ENCODE assay signal across 8 cellular contexts in genomic region chr17:20843799-20844553, GRCh38.
DNase-seq lines count a peak whose midpoint lies in the region; ATAC-seq, FAIRE-seq and TF ChIP-seq lines count a peak whose summit lies in the region.
"Not testable (repeated sequence)": the region's sequence is repeated elsewhere in the genome, so short reads cannot be mapped to it uniquely, and the experiment has no call there.

No MANE protein-coding gene starts in this region.

- H2BK5ac ChIP-seq in H1 (ENCODE audit: low read depth, low read length), result not testable (repeated sequence)

- DNase-seq in G401 (ENCODE audit: low spot score) (peak; percentile 70), NCI-H2227 (lab: John Stamatoyannopoulos, UW; ENCODE audit: unreplicated experiment) (peak; percentile 40), WTC11 (ENCODE audit: low spot score) (peak; percentile 39), H1 (ENCODE audit: low read depth in 1 of 2, low spot score in 2 of 2) (peak in 1 of 2 experiments; percentile 69), memory B cell (ENCODE audit: low spot score in 2 of 2) (peak in 1 of 2 donors; percentile 37)
- DNase-seq in activated T-helper 2 cell treated with anti-CD3 and anti-CD28 coated beads, Interferon-gamma antibody, Interleukin-2, Interleukin-4, amounts not matched to agents 10 μg/mL and 5 μg/mL and 100 μg/mL, durations not matched to agents 14 hours and 24 hours and 36 hours (ENCODE audit: low spot score), result peak; percentile 39
- DNase-seq in stimulated activated CD4-positive, alpha-beta T cell treated with anti-CD3 and anti-CD28 coated beads, Interleukin-12 subunit alpha, Interleukin-12 subunit beta, amount 100 ng/mL, for 4 hours, result peak; percentile 49
- not testable (repeated sequence) for DNase-seq in stomach

- not testable (repeated sequence) for H3K9me3 ChIP-seq in H1 (ENCODE audit: insufficient read depth in 2 of 2, low read depth in 1 of 2, low read length in 1 of 2); stomach

- not testable (repeated sequence) for H2AFZ ChIP-seq in H1 (ENCODE audit: low read length)

- not testable (repeated sequence) for H3K27me3 ChIP-seq in H1 (replicated peaks in 1 of 4; ENCODE audit: control insufficient read depth in 3 of 4, extremely low read depth in 1 of 4, insufficient read depth in 3 of 4, low read length in 3 of 4)
- peaks cover 0 to 57% (median 42%) of the 10 kb centered on the region in 3 donors for H3K27me3 ChIP-seq in stomach

- CTCF ChIA-PET in WTC11 (lab: Charles Lee) (interaction anchor here (1.4 kb wide), 1 partner anchor 8 kb away, joined by 4 read pairs; no protein-coding TSS in a partner anchor), H1 (lab: Charles Lee; ENCODE audit: partially characterized antibody) (interaction anchor here (1.1 kb wide), 1 partner anchor 42 kb away, joined by 3 read pairs; no protein-coding TSS in a partner anchor)

- H4K91ac ChIP-seq in H1 (replicated peaks; ENCODE audit: insufficient read length, low read length), result not testable (repeated sequence)

- not testable (repeated sequence) for H3K4me1 ChIP-seq in H1 (replicated peaks in 1 of 4; ENCODE audit: control insufficient read depth in 3 of 4, insufficient read depth in 4 of 4, low read length in 3 of 4)
- H3K4me1 ChIP-seq in stomach, result peaks cover 0 to 25% (median 3%) of the 10 kb centered on the region in 4 donors

- not testable (repeated sequence) for TF ChIP-seq EP300 in H1 (IDR thresholded peaks at IDR 0.05; ENCODE audit: borderline replicate concordance in 1 of 2, low read depth in 2 of 2, low read length in 2 of 2); stomach (IDR thresholded peaks at IDR 0.05)

- H3K56ac ChIP-seq in H1 (replicated peaks; ENCODE audit: insufficient read length, low read depth, low read length), result not testable (repeated sequence)

- not testable (repeated sequence) for H3K36me3 Mint-ChIP-seq in WTC11; activated T-helper 2 cell treated with anti-CD3 and anti-CD28 coated beads, Interferon-gamma antibody, Interleukin-2, Interleukin-4, amounts not matched to agents 10 μg/mL and 5 μg/mL and 100 μg/mL, durations not matched to agents 14 hours and 24 hours and 36 hours (ENCODE audit: low read depth); memory B cell

- peak overlapping the region in 2 of 4 experiments; percentile 23 to 45; a peak in 4 of 8 replicates for H3K4me3 ChIP-seq in H1 (ENCODE audit: extremely low read depth in 1 of 4, insufficient read depth in 2 of 4, low read depth in 3 of 4, low read length in 4 of 4)
- peak overlapping the region; percentile 9 to 41 (median 28) for H3K4me3 ChIP-seq in stomach

- H4K5ac ChIP-seq in H1 (ENCODE audit: insufficient read length, low read depth, low read length), result not testable (repeated sequence)

- not testable (repeated sequence) for H3K27ac Mint-ChIP-seq in WTC11; activated T-helper 2 cell treated with anti-CD3 and anti-CD28 coated beads, Interferon-gamma antibody, Interleukin-2, Interleukin-4, amounts not matched to agents 10 μg/mL and 5 μg/mL and 100 μg/mL, durations not matched to agents 14 hours and 24 hours and 36 hours; memory B cell

- intact Hi-C loops in activated T-helper 2 cell treated with anti-CD3 and anti-CD28 coated beads, Interferon-gamma antibody, Interleukin-2, Interleukin-4, amounts not matched to agents 10 μg/mL and 5 μg/mL and 100 μg/mL, durations not matched to agents 14 hours and 24 hours and 36 hours (cut with micrococcal nuclease); stomach (cut with DNase I; ENCODE audit: low total_unique reads): not testable (repeated sequence)

- peak overlapping the region; percentile 66 for H3K4me3 Mint-ChIP-seq in WTC11
- peak overlapping the region; percentile 63 for H3K4me3 Mint-ChIP-seq in activated T-helper 2 cell treated with anti-CD3 and anti-CD28 coated beads, Interferon-gamma antibody, Interleukin-2, Interleukin-4, amounts not matched to agents 10 μg/mL and 5 μg/mL and 100 μg/mL, durations not matched to agents 14 hours and 24 hours and 36 hours (ENCODE audit: low read depth)
- peak overlapping the region; percentile 69 for H3K4me3 Mint-ChIP-seq in memory B cell

- WGBS in H1 (ENCODE audit: extremely low coverage in 1 of 2, insufficient coverage in 1 of 2, insufficient read length in 1 of 2, insufficient replicate concordance in 2 of 2, low coverage in 1 of 2, low lambda C conversion rate in 2 of 2, missing lambda C conversion rate in 1 of 2), 2 experiments, result 0% methylated on average over 10 of the region's 74 CpGs; no CpG with 5 or more reads in 1 of the 2 experiments
- whole genome bisulfite sequencing in stomach, 5 donors, result 2 to 7% (median 3%) methylated on average over 12 to 60 of the region's 74 CpGs

- not testable (repeated sequence) for H3K23ac ChIP-seq in H1 (ENCODE audit: insufficient read length)

- H3K27ac ChIP-seq in H1 (ENCODE audit: low read depth, low read length); stomach: not testable (repeated sequence)

- POLR2A ChIA-PET in WTC11 (lab: Charles Lee); H1 (lab: Charles Lee; ENCODE audit: partially characterized antibody): not testable (repeated sequence)

- H3K14ac ChIP-seq in H1 (ENCODE audit: insufficient read length), result not testable (repeated sequence)

- not testable (repeated sequence) for H2BK20ac ChIP-seq in H1 (ENCODE audit: low read length)

- H3K9me3 Mint-ChIP-seq in WTC11; activated T-helper 2 cell treated with anti-CD3 and anti-CD28 coated beads, Interferon-gamma antibody, Interleukin-2, Interleukin-4, amounts not matched to agents 10 μg/mL and 5 μg/mL and 100 μg/mL, durations not matched to agents 14 hours and 24 hours and 36 hours; memory B cell: not testable (repeated sequence)

- not testable (repeated sequence) for H3K4ac ChIP-seq in H1 (replicated peaks; ENCODE audit: insufficient read length, low read depth, low read length)

- not testable (repeated sequence) for H3K36me3 ChIP-seq in H1 (ENCODE audit: control insufficient read depth in 2 of 4, insufficient read depth in 4 of 4, low read length in 3 of 4); stomach

- not testable (repeated sequence) for H3K79me2 ChIP-seq in H1 (ENCODE audit: control insufficient read depth in 1 of 2, insufficient read depth in 2 of 2, low read length in 2 of 2)

- H2AK5ac ChIP-seq in H1 (ENCODE audit: low read depth, low read length), result not testable (repeated sequence)

- H2BK12ac ChIP-seq in H1 (ENCODE audit: low read depth, low read length), result not testable (repeated sequence)

- not testable (repeated sequence) for H3K79me1 ChIP-seq in H1 (ENCODE audit: low read depth, low read length)

- not testable (repeated sequence) for H4K8ac ChIP-seq in H1 (ENCODE audit: extremely low read depth, insufficient read depth, low read length)

- in situ Hi-C loops in G401 (cut with HindIII; ENCODE audit: low sequenced_read_pairs), result not testable (repeated sequence)

- H3K18ac ChIP-seq in H1 (ENCODE audit: extremely low read depth, low read length), result not testable (repeated sequence)

- H3K27me3 Mint-ChIP-seq in WTC11 (ENCODE audit: low read depth), result peaks cover 40% of the 10 kb centered on the region
- peaks cover 35% of the 10 kb centered on the region for H3K27me3 Mint-ChIP-seq in activated T-helper 2 cell treated with anti-CD3 and anti-CD28 coated beads, Interferon-gamma antibody, Interleukin-2, Interleukin-4, amounts not matched to agents 10 μg/mL and 5 μg/mL and 100 μg/mL, durations not matched to agents 14 hours and 24 hours and 36 hours (ENCODE audit: low read depth)
- H3K27me3 Mint-ChIP-seq in memory B cell, result not testable (repeated sequence)

- ATAC-seq in WTC11, result peak; percentile 92
- peak; percentile 88 for ATAC-seq in memory B cell (ENCODE audit: low read depth)

- not testable (repeated sequence) for FAIRE-seq in H1 (lab: Jason Lieb, UNC)

- not testable (repeated sequence) for H3K23me2 ChIP-seq in H1 (ENCODE audit: low read depth, low read length)

- H3K4me2 ChIP-seq in H1 (ENCODE audit: insufficient read depth in 1 of 2, low read depth in 2 of 2, low read length in 2 of 2), result peak overlapping the region; percentile 33 to 41; a peak in 2 of 4 replicates

- H3K4me1 Mint-ChIP-seq in WTC11; activated T-helper 2 cell treated with anti-CD3 and anti-CD28 coated beads, Interferon-gamma antibody, Interleukin-2, Interleukin-4, amounts not matched to agents 10 μg/mL and 5 μg/mL and 100 μg/mL, durations not matched to agents 14 hours and 24 hours and 36 hours (ENCODE audit: low read depth); memory B cell: not testable (repeated sequence)

- H2BK120ac ChIP-seq in H1 (replicated peaks; ENCODE audit: low read depth, low read length), result not testable (repeated sequence)

- not testable (repeated sequence) for TF ChIP-seq CTCF in WTC11 (IDR thresholded peaks at IDR 0.05); H1 (IDR thresholded peaks at IDR 0.05; ENCODE audit: control extremely low read depth in 1 of 3, insufficient read depth in 1 of 3, low read depth in 1 of 3, low read length in 3 of 3); stomach (IDR thresholded peaks at IDR 0.05)

- not testable (repeated sequence) for TF ChIP-seq POLR2A in H1 (IDR thresholded peaks at IDR 0.05; ENCODE audit: control extremely low read depth in 1 of 2, low read depth in 2 of 2, low read length in 2 of 2); stomach (IDR thresholded peaks at IDR 0.05)

- not testable (repeated sequence) for TF ChIP-seq RAD21 in H1 (IDR thresholded peaks at IDR 0.05 in 1 of 2, conservative IDR thresholded peaks at IDR 0.05 in 1 of 2; ENCODE audit: low read depth in 2 of 2, low read length in 2 of 2)

- H2BK15ac ChIP-seq in H1 (ENCODE audit: low read length), result not testable (repeated sequence)

- H4K20me1 ChIP-seq in H1 (replicated peaks in 1 of 2; ENCODE audit: control insufficient read depth in 1 of 2, insufficient read depth in 2 of 2, low read length in 2 of 2), result not testable (repeated sequence)

- not testable (repeated sequence) for H3K9ac ChIP-seq in H1 (replicated peaks in 1 of 4; ENCODE audit: extremely low read depth in 1 of 4, low read depth in 3 of 4, low read length in 3 of 4)

TF ChIP-seq in WTC11, 78 proteins besides CTCF, POLR2A, EP300 and RAD21 (continues in another document):
- TF ChIP-seq MAX (CRISPR knock-in tag; IDR thresholded peaks at IDR 0.05), result peak; percentile 50; the same call in 1 of the 2 replicates

TF ChIP-seq in H1, 55 proteins besides CTCF, POLR2A, EP300 and RAD21:
- TF ChIP-seq MAX (IDR thresholded peaks at IDR 0.05), result peak; percentile 32; the same call in 1 of the 2 replicates
